Comparison of ENCODE assay signal across 22 cellular contexts in the genomic region with DNA sequence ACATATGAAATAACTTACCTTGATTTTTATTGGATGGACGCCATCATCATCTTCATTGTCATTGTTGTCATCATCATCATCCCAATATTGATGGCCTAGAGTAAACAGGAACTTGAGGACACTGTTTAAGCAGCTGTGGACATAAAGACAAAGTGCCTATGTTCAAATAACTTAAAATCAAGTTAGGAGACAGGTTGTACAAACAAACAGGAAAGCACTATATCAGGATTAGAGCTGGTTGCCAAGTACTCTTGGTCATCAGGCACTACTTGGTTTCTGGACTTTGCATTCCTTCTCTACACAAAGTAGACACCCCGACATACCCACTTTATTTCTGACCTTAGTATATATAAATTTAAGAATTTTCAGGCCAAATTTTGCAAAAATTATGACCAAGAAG.
"Had no signal": no experiment of that assay in that cellular context is flagged by ENCODE, and none has a peak within 500 bp of the region (broad histone marks: within the 10 kb centered on the region; RNA-seq: fewer than 3 reads in every experiment).

No MANE protein-coding gene starts in this region.

- ATAC-seq: left lobe of liver; natural killer cell; right lobe of liver; stimulated activated naive B cell treated with anti-CD40 and anti-IgM and Interleukin-4, amounts not matched to agents 10 μg/mL and 1 μg/mL and 100 μg/mL, for 72 hours had no signal

- H3K27ac ChIP-seq: dorsolateral prefrontal cortex, ovary, right lobe of liver, thoracic aorta, tibial nerve, upper lobe of left lung had no signal

- H3K4me3 ChIP-seq: dorsolateral prefrontal cortex, lung, ovary, right lobe of liver, thoracic aorta, tibial nerve, upper lobe of left lung had no signal

- H3K9me3 Mint-ChIP-seq: memory B cell had no signal

- H3K36me3 Mint-ChIP-seq: memory B cell; natural killer cell; stimulated activated naive B cell treated with anti-CD40 and anti-IgM and Interleukin-4, amounts not matched to agents 10 μg/mL and 1 μg/mL and 100 μg/mL, for 72 hours had no signal

- H3K36me3 ChIP-seq: ovary, right lobe of liver, thoracic aorta, tibial nerve, upper lobe of left lung had no signal

- H3K9me3 ChIP-seq: ovary, right lobe of liver, thoracic aorta, tibial nerve, upper lobe of left lung had no signal

- H3K27ac Mint-ChIP-seq: memory B cell; natural killer cell; stimulated activated naive B cell treated with anti-CD40 and anti-IgM and Interleukin-4, amounts not matched to agents 10 μg/mL and 1 μg/mL and 100 μg/mL, for 72 hours; stimulated activated naive CD8-positive, alpha-beta T cell treated with anti-CD3 and anti-CD28 coated beads, Interleukin-15, Interleukin-2, amounts not matched to agents 100 ng/mL and 50 ng/mL, for 24 hours had no signal

- H3K27me3 Mint-ChIP-seq: memory B cell; stimulated activated naive B cell treated with anti-CD40 and anti-IgM and Interleukin-4, amounts not matched to agents 10 μg/mL and 1 μg/mL and 100 μg/mL, for 72 hours; stimulated activated naive CD8-positive, alpha-beta T cell treated with anti-CD3 and anti-CD28 coated beads, Interleukin-15, Interleukin-2, amounts not matched to agents 100 ng/mL and 50 ng/mL, for 24 hours had no signal

- H3K4me3 Mint-ChIP-seq: memory B cell; natural killer cell; stimulated activated naive B cell treated with anti-CD40 and anti-IgM and Interleukin-4, amounts not matched to agents 10 μg/mL and 1 μg/mL and 100 μg/mL, for 72 hours; stimulated activated naive CD8-positive, alpha-beta T cell treated with anti-CD3 and anti-CD28 coated beads, Interleukin-15, Interleukin-2, amounts not matched to agents 100 ng/mL and 50 ng/mL, for 24 hours had no signal

- H3K27me3 ChIP-seq: ovary, right lobe of liver, tibial nerve, upper lobe of left lung had no signal

- H3K4me1 ChIP-seq: right lobe of liver, tibial nerve, upper lobe of left lung had no signal

- DNase-seq: dorsolateral prefrontal cortex; effector CD4-positive, alpha-beta T cell; kidney; natural killer cell; occipital lobe; ovary; posterior cingulate gyrus; retina; right lobe of liver; stimulated activated CD4-positive, alpha-beta T cell treated with anti-CD3 and anti-CD28 coated beads, Interleukin-15, amount 100 ng/mL, for 24 hours; stimulated activated CD4-positive, alpha-beta T cell treated with anti-CD3 and anti-CD28 coated beads, Interleukin-2, amount 100 ng/mL, for 48 hours; stimulated activated naive B cell treated with anti-CD40 and anti-IgM and Interleukin-4, amounts not matched to agents 10 μg/mL and 1 μg/mL and 100 μg/mL, for 72 hours; upper lobe of left lung had no signal

- H3K4me1 Mint-ChIP-seq: memory B cell; natural killer cell; stimulated activated naive B cell treated with anti-CD40 and anti-IgM and Interleukin-4, amounts not matched to agents 10 μg/mL and 1 μg/mL and 100 μg/mL, for 72 hours had no signal

- FAIRE-seq: frontal cortex, small intestine, urothelium cell line had no signal
